21 cellular contexts compared by ENCODE assay signal in the genomic region with DNA sequence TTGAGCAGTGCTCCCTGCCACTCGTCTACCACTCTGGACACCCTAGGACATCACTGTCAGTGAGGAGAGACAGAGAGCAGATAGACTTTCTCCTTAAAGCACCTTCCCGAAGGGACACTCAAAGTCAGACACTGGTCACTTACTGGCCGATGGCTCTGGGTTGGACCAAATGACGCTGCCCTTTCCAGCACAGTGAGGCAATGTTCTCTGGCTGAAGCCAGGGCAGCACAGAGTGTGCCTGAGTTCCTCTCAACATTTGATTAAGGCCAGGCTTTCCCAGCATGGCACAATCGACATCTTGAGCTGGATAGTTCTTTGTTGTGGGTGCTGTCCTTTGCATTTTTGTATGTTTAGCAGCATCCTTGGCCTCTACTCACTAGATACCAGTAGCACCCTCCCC.
DNase-seq lines count a peak whose midpoint lies in the region; ATAC-seq and TF ChIP-seq lines count a peak whose summit lies in the region.
"Had no signal": no experiment of that assay in that cellular context is flagged by ENCODE, and none has a peak within 500 bp of the region (broad histone marks: within the 10 kb centered on the region; RNA-seq: fewer than 3 reads in every experiment).

No MANE protein-coding gene starts in this region.

- ATAC-seq in CD8-positive, alpha-beta T cell: no peak
- ATAC-seq: A549 had no signal

- DNase-seq in CD8-positive, alpha-beta T cell: no peak
- no peak for DNase-seq in coronary artery (ENCODE audit: low spot score)
- peak; percentile 5 for DNase-seq in midbrain (lab: John Stamatoyannopoulos, UW)
- DNase-seq in suprapubic skin (ENCODE audit: low spot score in 2 of 2): no peak
- no peak for DNase-seq in DMS153 (lab: John Stamatoyannopoulos, UW)
- DNase-seq in GM13977 (ENCODE audit: low spot score): no peak
- DNase-seq in activated CD4-positive, alpha-beta T cell treated with anti-CD3 and anti-CD28 coated beads, Interleukin-2, amount 10 ng/mL, durations not matched to agents 24 days and 14 days: no peak
- DNase-seq: DND-41; NCI-H1092 treated with DMSO at 0.1 percent for 48 hours; NCI-H146; NCI-H2029 treated with DMSO at 0.1 percent for 48 hours; NCI-H2171; NCI-H345; NCI-H524; NCI-H774; NK-92 treated with Interleukin-12 subunit alpha and Interleukin-12 subunit beta, amount 100 ng/mL, for 24 hours had no signal

- no peaks in the 10 kb centered on the region for H3K36me3 Mint-ChIP-seq in CD8-positive, alpha-beta T cell
- H3K36me3 Mint-ChIP-seq in activated CD4-positive, alpha-beta T cell treated with anti-CD3 and anti-CD28 coated beads, Interleukin-2, amount 10 ng/mL, durations not matched to agents 24 days and 14 days (ENCODE audit: low read depth): peaks cover 4% of the 10 kb centered on the region
- H3K36me3 Mint-ChIP-seq: CD14-positive monocyte had no signal

- no peak for TF ChIP-seq EP300 in suprapubic skin (IDR thresholded peaks at IDR 0.05)

- H3K36me3 ChIP-seq in CD8-positive, alpha-beta T cell (ENCODE audit: insufficient read depth, low read length): no peaks in the 10 kb centered on the region
- no peaks in the 10 kb centered on the region for H3K36me3 ChIP-seq in suprapubic skin

- H3K4me1 ChIP-seq in CD8-positive, alpha-beta T cell (ENCODE audit: insufficient read depth, low read length): peaks cover 42% of the 10 kb centered on the region
- H3K4me1 ChIP-seq in suprapubic skin: peaks cover 20% of the 10 kb centered on the region
- H3K4me1 ChIP-seq: A549 had no signal

- POLR2A ChIA-PET in CD8-positive, alpha-beta T cell (lab: Charles Lee): no interaction called here

- CTCF ChIA-PET in CD8-positive, alpha-beta T cell (lab: Charles Lee): interaction anchor here (1.3 to 5.4 kb wide), 5 partner anchors 8 to 119 kb away, joined by 3 to 35 read pairs (median 10); no protein-coding TSS in a partner anchor

- no peaks in the 10 kb centered on the region for H3K27me3 ChIP-seq in CD8-positive, alpha-beta T cell (ENCODE audit: insufficient read depth, low read length)
- H3K27me3 ChIP-seq in suprapubic skin: no peaks in the 10 kb centered on the region

- peak overlapping the region; percentile 19 for H3K27ac Mint-ChIP-seq in CD8-positive, alpha-beta T cell
- H3K27ac Mint-ChIP-seq in activated CD4-positive, alpha-beta T cell treated with anti-CD3 and anti-CD28 coated beads, Interleukin-2, amount 10 ng/mL, durations not matched to agents 24 days and 14 days: no peak overlapping the region
- H3K27ac Mint-ChIP-seq: B cell, CD14-positive monocyte had no signal

- H3K4me3 Mint-ChIP-seq in CD8-positive, alpha-beta T cell: no peak overlapping the region
- no peak overlapping the region for H3K4me3 Mint-ChIP-seq in activated CD4-positive, alpha-beta T cell treated with anti-CD3 and anti-CD28 coated beads, Interleukin-2, amount 10 ng/mL, durations not matched to agents 24 days and 14 days
- H3K4me3 Mint-ChIP-seq: B cell, CD14-positive monocyte had no signal

- no peak overlapping the region for H3K27ac ChIP-seq in CD8-positive, alpha-beta T cell (ENCODE audit: low read depth, low read length)
- H3K27ac ChIP-seq in coronary artery (peak overlapping the region; percentile 13 to 84), suprapubic skin (peak overlapping the region; percentile 59)
- H3K27ac ChIP-seq: A549, KMS-11, RWPE1 had no signal

- intact Hi-C loops in CD8-positive, alpha-beta T cell (cut with DNase I, micrococcal nuclease): loop anchor here in 1 of 2 experiments (5.0 to 10.0 kb wide), 2 partner anchors 692 to 695 kb away; a partner anchor contains a TSS
- intact Hi-C loops in activated CD4-positive, alpha-beta T cell treated with anti-CD3 and anti-CD28 coated beads, Interleukin-2, amount 10 ng/mL, durations not matched to agents 24 days and 14 days (cut with micrococcal nuclease): no loop called here

- TF ChIP-seq CTCF in CD8-positive, alpha-beta T cell (IDR thresholded peaks at IDR 0.05): no peak
- TF ChIP-seq CTCF in coronary artery (IDR thresholded peaks at IDR 0.05) (no peak), suprapubic skin (IDR thresholded peaks at IDR 0.05) (no peak), GM13977 (IDR thresholded peaks at IDR 0.05; ENCODE audit: extremely low read depth, insufficient read depth, missing control alignments) (no peak)

- no peak overlapping the region for H3K4me3 ChIP-seq in CD8-positive, alpha-beta T cell (ENCODE audit: low read depth, low read length)
- H3K4me3 ChIP-seq in coronary artery (no peak overlapping the region), suprapubic skin (no peak overlapping the region)
- H3K4me3 ChIP-seq: A549 had no signal

- H3K9me3 ChIP-seq in CD8-positive, alpha-beta T cell (ENCODE audit: low read length): no peaks in the 10 kb centered on the region
- H3K9me3 ChIP-seq in suprapubic skin: no peaks in the 10 kb centered on the region
- H3K9me3 ChIP-seq: A549 had no signal

- peaks cover 39% of the 10 kb centered on the region for H3K4me1 Mint-ChIP-seq in CD8-positive, alpha-beta T cell (ENCODE audit: low read depth)
- peaks cover 26% of the 10 kb centered on the region for H3K4me1 Mint-ChIP-seq in activated CD4-positive, alpha-beta T cell treated with anti-CD3 and anti-CD28 coated beads, Interleukin-2, amount 10 ng/mL, durations not matched to agents 24 days and 14 days

- no peaks in the 10 kb centered on the region for H3K27me3 Mint-ChIP-seq in CD8-positive, alpha-beta T cell (ENCODE audit: low read depth)
- H3K27me3 Mint-ChIP-seq in activated CD4-positive, alpha-beta T cell treated with anti-CD3 and anti-CD28 coated beads, Interleukin-2, amount 10 ng/mL, durations not matched to agents 24 days and 14 days: no peaks in the 10 kb centered on the region

- TF ChIP-seq POLR2A in suprapubic skin (IDR thresholded peaks at IDR 0.05): no peak

- in situ Hi-C loops in GM13977 (cut with MboI; ENCODE audit: low pct_unique_long_range_greater_than_20kb, low sequenced_read_pairs, unreplicated experiment): no loop called here

- 73% methylated on average over 2 of the region's 5 CpGs for WGBS in suprapubic skin

- H3K9me3 Mint-ChIP-seq in CD8-positive, alpha-beta T cell: no peaks in the 10 kb centered on the region
- H3K9me3 Mint-ChIP-seq in activated CD4-positive, alpha-beta T cell treated with anti-CD3 and anti-CD28 coated beads, Interleukin-2, amount 10 ng/mL, durations not matched to agents 24 days and 14 days: no peaks in the 10 kb centered on the region
